Comparison of ENCODE assay signal across 1 cellular context in the genomic region with DNA sequence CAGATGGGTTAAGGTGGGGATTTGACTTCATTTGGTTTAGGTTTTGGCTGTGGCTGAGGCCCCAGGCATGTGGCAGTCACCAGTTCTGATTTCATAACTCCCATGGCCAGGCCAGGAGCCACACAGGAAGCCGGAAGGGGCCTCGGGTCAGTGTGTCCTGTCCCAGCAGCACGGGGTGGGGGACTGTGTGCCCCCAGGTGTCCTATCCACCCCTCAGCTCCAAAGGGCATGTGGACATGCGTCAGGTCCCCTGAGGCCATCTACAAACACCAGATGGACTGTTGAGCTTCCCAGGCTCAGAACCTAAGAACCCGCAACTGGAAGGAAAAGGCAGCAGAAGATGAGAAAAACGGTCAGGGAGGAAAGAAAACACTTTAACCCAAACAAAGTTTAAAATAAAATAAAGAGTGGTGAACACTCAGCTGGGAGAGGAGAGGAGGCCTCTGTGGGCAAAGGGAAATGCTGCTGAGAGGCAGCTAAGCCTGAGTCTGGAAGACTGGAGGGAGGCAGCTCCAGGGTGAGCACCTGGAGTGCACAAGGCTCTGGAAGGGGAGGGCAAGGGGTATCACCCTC.
TF ChIP-seq lines count a peak whose summit lies in the region.

No MANE protein-coding gene starts in this region.

TF ChIP-seq in HepG2, 621 proteins besides CTCF, POLR2A, EP300 and RAD21 (continued from another document and continues in another):
- TF ChIP-seq ZNF850 (CRISPR knock-in tag; conservative IDR thresholded peaks at IDR 0.05): no peak
- TF ChIP-seq BCL6 (CRISPR knock-in tag; IDR thresholded peaks at IDR 0.05): peak; percentile 78
- peak; percentile 77 for TF ChIP-seq NCOR1 (IDR thresholded peaks at IDR 0.05; ENCODE audit: borderline replicate concordance, low read length)
- TF ChIP-seq, protein P1, sequence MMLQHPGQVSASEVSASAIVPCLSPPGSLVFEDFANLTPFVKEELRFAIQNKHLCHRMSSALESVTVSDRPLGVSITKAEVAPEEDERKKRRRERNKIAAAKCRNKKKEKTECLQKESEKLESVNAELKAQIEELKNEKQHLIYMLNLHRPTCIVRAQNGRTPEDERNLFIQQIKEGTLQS (CRISPR knock-in tag; IDR thresholded peaks at IDR 0.05): no peak
- TF ChIP-seq MED1 (CRISPR knock-in tag; IDR thresholded peaks at IDR 0.05): peak; percentile 100
- TF ChIP-seq, protein P2, sequence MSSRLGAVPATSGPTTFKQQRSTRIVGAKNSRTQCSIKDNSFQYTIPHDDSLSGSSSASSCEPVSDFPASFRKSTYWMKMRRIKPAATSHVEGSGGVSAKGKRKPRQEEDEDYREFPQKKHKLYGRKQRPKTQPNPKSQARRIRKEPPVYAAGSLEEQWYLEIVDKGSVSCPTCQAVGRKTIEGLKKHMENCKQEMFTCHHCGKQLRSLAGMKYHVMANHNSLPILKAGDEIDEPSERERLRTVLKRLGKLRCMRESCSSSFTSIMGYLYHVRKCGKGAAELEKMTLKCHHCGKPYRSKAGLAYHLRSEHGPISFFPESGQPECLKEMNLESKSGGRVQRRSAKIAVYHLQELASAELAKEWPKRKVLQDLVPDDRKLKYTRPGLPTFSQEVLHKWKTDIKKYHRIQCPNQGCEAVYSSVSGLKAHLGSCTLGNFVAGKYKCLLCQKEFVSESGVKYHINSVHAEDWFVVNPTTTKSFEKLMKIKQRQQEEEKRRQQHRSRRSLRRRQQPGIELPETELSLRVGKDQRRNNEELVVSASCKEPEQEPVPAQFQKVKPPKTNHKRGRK (CRISPR knock-in tag; IDR thresholded peaks at IDR 0.05): no peak; the same call in 1 of the 2 replicates
- TF ChIP-seq ZNF772 (CRISPR knock-in tag; IDR thresholded peaks at IDR 0.05): peak; percentile 73; the same call in 1 of the 2 replicates
- TF ChIP-seq NR2C2 (CRISPR knock-in tag; IDR thresholded peaks at IDR 0.05; ENCODE audit: borderline replicate concordance): peak; percentile 80
- TF ChIP-seq ATF7-NPFF (CRISPR knock-in tag; IDR thresholded peaks at IDR 0.05; ENCODE audit: low read depth): peak; percentile 72; the same call in 1 of the 2 replicates
- peak; percentile 73; the same call in 1 of the 2 replicates for TF ChIP-seq NFKBIZ (CRISPR knock-in tag; IDR thresholded peaks at IDR 0.05)
- TF ChIP-seq ZNF557 (CRISPR knock-in tag; IDR thresholded peaks at IDR 0.05): 0 out of 2 replicates have a peak, but pooled peaks have one; percentile 21
- TF ChIP-seq MLLT10 (CRISPR knock-in tag; IDR thresholded peaks at IDR 0.05): no peak
- TF ChIP-seq, protein P3, sequence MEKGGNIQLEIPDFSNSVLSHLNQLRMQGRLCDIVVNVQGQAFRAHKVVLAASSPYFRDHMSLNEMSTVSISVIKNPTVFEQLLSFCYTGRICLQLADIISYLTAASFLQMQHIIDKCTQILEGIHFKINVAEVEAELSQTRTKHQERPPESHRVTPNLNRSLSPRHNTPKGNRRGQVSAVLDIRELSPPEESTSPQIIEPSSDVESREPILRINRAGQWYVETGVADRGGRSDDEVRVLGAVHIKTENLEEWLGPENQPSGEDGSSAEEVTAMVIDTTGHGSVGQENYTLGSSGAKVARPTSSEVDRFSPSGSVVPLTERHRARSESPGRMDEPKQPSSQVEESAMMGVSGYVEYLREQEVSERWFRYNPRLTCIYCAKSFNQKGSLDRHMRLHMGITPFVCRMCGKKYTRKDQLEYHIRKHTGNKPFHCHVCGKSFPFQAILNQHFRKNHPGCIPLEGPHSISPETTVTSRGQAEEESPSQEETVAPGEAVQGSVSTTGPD (CRISPR knock-in tag; IDR thresholded peaks at IDR 0.05): peak; percentile 99
- TF ChIP-seq ETV5 (CRISPR knock-in tag; IDR thresholded peaks at IDR 0.05; ENCODE audit: borderline replicate concordance): peak; percentile 97
- 0 out of 2 replicates have a peak, but pooled peaks have one; percentile 50 for TF ChIP-seq ZNF136 (CRISPR knock-in tag; IDR thresholded peaks at IDR 0.05; ENCODE audit: low read depth)
- peak; percentile 91 for TF ChIP-seq HNF4G (IDR thresholded peaks at IDR 0.05; ENCODE audit: borderline replicate concordance, low read depth, low read length)
- TF ChIP-seq HNF4G (CRISPR knock-in tag; IDR thresholded peaks at IDR 0.05; ENCODE audit: borderline replicate concordance, low read depth): peak; percentile 84; the same call in 1 of the 2 replicates
- TF ChIP-seq CENPT (CRISPR knock-in tag; IDR thresholded peaks at IDR 0.05; ENCODE audit: low read depth): no peak
- TF ChIP-seq ZKSCAN8 (CRISPR knock-in tag; IDR thresholded peaks at IDR 0.05; ENCODE audit: borderline replicate concordance): 0 out of 2 replicates have a peak, but pooled peaks have one; percentile 56
- TF ChIP-seq NFKB2 (CRISPR knock-in tag; IDR thresholded peaks at IDR 0.05; ENCODE audit: borderline replicate concordance): peak; percentile 69; the same call in 1 of the 2 replicates
- TF ChIP-seq, protein P4, sequence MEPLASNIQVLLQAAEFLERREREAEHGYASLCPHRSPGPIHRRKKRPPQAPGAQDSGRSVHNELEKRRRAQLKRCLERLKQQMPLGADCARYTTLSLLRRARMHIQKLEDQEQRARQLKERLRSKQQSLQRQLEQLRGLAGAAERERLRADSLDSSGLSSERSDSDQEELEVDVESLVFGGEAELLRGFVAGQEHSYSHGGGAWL (CRISPR knock-in tag; IDR thresholded peaks at IDR 0.05): 0 out of 2 replicates have a peak, but pooled peaks have one; percentile 31
- TF ChIP-seq, protein P5, sequence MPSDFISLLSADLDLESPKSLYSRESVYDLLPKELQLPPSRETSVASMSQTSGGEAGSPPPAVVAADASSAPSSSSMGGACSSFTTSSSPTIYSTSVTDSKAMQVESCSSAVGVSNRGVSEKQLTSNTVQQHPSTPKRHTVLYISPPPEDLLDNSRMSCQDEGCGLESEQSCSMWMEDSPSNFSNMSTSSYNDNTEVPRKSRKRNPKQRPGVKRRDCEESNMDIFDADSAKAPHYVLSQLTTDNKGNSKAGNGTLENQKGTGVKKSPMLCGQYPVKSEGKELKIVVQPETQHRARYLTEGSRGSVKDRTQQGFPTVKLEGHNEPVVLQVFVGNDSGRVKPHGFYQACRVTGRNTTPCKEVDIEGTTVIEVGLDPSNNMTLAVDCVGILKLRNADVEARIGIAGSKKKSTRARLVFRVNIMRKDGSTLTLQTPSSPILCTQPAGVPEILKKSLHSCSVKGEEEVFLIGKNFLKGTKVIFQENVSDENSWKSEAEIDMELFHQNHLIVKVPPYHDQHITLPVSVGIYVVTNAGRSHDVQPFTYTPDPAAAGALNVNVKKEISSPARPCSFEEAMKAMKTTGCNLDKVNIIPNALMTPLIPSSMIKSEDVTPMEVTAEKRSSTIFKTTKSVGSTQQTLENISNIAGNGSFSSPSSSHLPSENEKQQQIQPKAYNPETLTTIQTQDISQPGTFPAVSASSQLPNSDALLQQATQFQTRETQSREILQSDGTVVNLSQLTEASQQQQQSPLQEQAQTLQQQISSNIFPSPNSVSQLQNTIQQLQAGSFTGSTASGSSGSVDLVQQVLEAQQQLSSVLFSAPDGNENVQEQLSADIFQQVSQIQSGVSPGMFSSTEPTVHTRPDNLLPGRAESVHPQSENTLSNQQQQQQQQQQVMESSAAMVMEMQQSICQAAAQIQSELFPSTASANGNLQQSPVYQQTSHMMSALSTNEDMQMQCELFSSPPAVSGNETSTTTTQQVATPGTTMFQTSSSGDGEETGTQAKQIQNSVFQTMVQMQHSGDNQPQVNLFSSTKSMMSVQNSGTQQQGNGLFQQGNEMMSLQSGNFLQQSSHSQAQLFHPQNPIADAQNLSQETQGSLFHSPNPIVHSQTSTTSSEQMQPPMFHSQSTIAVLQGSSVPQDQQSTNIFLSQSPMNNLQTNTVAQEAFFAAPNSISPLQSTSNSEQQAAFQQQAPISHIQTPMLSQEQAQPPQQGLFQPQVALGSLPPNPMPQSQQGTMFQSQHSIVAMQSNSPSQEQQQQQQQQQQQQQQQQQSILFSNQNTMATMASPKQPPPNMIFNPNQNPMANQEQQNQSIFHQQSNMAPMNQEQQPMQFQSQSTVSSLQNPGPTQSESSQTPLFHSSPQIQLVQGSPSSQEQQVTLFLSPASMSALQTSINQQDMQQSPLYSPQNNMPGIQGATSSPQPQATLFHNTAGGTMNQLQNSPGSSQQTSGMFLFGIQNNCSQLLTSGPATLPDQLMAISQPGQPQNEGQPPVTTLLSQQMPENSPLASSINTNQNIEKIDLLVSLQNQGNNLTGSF (CRISPR knock-in tag; IDR thresholded peaks at IDR 0.05): 0 out of 2 replicates have a peak, but pooled peaks have one; percentile 70
- no peak for TF ChIP-seq BHLHE40 (IDR thresholded peaks at IDR 0.05; ENCODE audit: low read length)
- no peak for TF ChIP-seq NFE2L1 (CRISPR knock-in tag; IDR thresholded peaks at IDR 0.05; ENCODE audit: borderline replicate concordance)
- TF ChIP-seq, protein P6, sequence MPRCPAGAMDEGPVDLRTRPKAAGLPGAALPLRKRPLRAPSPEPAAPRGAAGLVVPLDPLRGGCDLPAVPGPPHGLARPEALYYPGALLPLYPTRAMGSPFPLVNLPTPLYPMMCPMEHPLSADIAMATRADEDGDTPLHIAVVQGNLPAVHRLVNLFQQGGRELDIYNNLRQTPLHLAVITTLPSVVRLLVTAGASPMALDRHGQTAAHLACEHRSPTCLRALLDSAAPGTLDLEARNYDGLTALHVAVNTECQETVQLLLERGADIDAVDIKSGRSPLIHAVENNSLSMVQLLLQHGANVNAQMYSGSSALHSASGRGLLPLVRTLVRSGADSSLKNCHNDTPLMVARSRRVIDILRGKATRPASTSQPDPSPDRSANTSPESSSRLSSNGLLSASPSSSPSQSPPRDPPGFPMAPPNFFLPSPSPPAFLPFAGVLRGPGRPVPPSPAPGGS (CRISPR knock-in tag; IDR thresholded peaks at IDR 0.05): peak; percentile 70
- 0 out of 2 replicates have a peak, but pooled peaks have one; percentile 45 for TF ChIP-seq SIX1 (CRISPR knock-in tag; IDR thresholded peaks at IDR 0.05; ENCODE audit: borderline replicate concordance)
- TF ChIP-seq, protein P7, sequence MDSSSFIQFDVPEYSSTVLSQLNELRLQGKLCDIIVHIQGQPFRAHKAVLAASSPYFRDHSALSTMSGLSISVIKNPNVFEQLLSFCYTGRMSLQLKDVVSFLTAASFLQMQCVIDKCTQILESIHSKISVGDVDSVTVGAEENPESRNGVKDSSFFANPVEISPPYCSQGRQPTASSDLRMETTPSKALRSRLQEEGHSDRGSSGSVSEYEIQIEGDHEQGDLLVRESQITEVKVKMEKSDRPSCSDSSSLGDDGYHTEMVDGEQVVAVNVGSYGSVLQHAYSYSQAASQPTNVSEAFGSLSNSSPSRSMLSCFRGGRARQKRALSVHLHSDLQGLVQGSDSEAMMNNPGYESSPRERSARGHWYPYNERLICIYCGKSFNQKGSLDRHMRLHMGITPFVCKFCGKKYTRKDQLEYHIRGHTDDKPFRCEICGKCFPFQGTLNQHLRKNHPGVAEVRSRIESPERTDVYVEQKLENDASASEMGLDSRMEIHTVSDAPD (CRISPR knock-in tag; IDR thresholded peaks at IDR 0.05): peak; percentile 97
- TF ChIP-seq SOX6 (IDR thresholded peaks at IDR 0.05): no peak
- peak; percentile 87 for TF ChIP-seq SOX6 (CRISPR knock-in tag; IDR thresholded peaks at IDR 0.05)
- peak; percentile 23; the same call in 1 of the 2 replicates for TF ChIP-seq MIER3 (CRISPR knock-in tag; IDR thresholded peaks at IDR 0.05; ENCODE audit: borderline replicate concordance)
- TF ChIP-seq, protein P8, sequence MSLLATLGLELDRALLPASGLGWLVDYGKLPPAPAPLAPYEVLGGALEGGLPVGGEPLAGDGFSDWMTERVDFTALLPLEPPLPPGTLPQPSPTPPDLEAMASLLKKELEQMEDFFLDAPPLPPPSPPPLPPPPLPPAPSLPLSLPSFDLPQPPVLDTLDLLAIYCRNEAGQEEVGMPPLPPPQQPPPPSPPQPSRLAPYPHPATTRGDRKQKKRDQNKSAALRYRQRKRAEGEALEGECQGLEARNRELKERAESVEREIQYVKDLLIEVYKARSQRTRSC (CRISPR knock-in tag; IDR thresholded peaks at IDR 0.05; ENCODE audit: low read depth): no peak
- TF ChIP-seq MYC (CRISPR knock-in tag; IDR thresholded peaks at IDR 0.05; ENCODE audit: borderline replicate concordance): peak; percentile 90
- TF ChIP-seq ZBTB7B (CRISPR knock-in tag; IDR thresholded peaks at IDR 0.05): peak; percentile 98
- TF ChIP-seq, protein P9, sequence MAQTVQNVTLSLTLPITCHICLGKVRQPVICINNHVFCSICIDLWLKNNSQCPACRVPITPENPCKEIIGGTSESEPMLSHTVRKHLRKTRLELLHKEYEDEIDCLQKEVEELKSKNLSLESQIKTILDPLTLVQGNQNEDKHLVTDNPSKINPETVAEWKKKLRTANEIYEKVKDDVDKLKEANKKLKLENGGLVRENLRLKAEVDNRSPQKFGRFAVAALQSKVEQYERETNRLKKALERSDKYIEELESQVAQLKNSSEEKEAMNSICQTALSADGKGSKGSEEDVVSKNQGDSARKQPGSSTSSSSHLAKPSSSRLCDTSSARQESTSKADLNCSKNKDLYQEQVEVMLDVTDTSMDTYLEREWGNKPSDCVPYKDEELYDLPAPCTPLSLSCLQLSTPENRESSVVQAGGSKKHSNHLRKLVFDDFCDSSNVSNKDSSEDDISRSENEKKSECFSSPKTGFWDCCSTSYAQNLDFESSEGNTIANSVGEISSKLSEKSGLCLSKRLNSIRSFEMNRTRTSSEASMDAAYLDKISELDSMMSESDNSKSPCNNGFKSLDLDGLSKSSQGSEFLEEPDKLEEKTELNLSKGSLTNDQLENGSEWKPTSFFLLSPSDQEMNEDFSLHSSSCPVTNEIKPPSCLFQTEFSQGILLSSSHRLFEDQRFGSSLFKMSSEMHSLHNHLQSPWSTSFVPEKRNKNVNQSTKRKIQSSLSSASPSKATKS (CRISPR knock-in tag; IDR thresholded peaks at IDR 0.05): peak; percentile 79; the same call in 1 of the 2 replicates
- peak; percentile 50; the same call in 1 of the 2 replicates for TF ChIP-seq TCF7 (IDR thresholded peaks at IDR 0.05; ENCODE audit: low read depth)
- TF ChIP-seq, protein P10, sequence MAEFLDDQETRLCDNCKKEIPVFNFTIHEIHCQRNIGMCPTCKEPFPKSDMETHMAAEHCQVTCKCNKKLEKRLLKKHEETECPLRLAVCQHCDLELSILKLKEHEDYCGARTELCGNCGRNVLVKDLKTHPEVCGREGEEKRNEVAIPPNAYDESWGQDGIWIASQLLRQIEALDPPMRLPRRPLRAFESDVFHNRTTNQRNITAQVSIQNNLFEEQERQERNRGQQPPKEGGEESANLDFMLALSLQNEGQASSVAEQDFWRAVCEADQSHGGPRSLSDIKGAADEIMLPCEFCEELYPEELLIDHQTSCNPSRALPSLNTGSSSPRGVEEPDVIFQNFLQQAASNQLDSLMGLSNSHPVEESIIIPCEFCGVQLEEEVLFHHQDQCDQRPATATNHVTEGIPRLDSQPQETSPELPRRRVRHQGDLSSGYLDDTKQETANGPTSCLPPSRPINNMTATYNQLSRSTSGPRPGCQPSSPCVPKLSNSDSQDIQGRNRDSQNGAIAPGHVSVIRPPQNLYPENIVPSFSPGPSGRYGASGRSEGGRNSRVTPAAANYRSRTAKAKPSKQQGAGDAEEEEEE (CRISPR knock-in tag; IDR thresholded peaks at IDR 0.05; ENCODE audit: borderline replicate concordance): no peak; the same call in 1 of the 2 replicates
- 0 out of 2 replicates have a peak, but pooled peaks have one; percentile 38 for TF ChIP-seq ZNF446 (CRISPR knock-in tag; IDR thresholded peaks at IDR 0.05)
